1 cellular context compared by ENCODE assay signal in the genomic region with DNA sequence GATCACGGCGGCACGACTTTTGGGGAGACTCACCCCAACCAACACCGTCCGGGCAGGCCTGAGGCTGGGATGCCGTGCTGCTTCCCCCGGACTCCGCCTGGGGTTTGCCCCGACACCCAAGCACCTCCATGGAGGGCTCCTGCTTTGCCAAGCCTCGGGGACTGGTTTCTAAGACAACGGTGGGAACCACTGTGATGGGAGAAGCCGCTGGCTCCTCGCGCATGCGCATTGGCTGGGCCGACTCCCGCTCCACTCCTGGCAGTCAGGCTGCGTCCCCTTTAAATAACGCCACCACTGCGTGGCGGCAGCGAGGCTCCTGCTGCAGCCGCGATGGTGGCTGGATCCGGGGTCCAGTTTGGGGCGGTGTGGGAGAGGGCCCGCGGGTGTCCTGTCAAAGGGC.
TF ChIP-seq lines count a peak whose summit lies in the region.

No MANE protein-coding gene starts in this region.

TF ChIP-seq in SK-N-SH treated with all-trans-retinoic acid at 6 μM for 48 hours, 23 proteins besides CTCF, POLR2A, EP300 and RAD21 (continued from another document):
- no peak for TF ChIP-seq TSHZ2 (CRISPR knock-in tag; IDR thresholded peaks at IDR 0.05)
- TF ChIP-seq ZC3H10 (CRISPR knock-in tag; IDR thresholded peaks at IDR 0.05) = no peak
